ENCODE assay signal across 8 cellular contexts in genomic region chr3:156151824-156152428, GRCh38. TPM values are rescaled to one million over a fixed set of nuclear protein-coding genes. Genes with fewer than 3 reads are reported as not detected.
DNase-seq lines count a peak whose midpoint lies in the region; ATAC-seq, FAIRE-seq and TF ChIP-seq lines count a peak whose summit lies in the region.

No MANE protein-coding gene starts in this region.

- H3K4me3 ChIP-seq in BE2C (ENCODE audit: low read depth, low read length), result no peak overlapping the region
- no peak overlapping the region for H3K4me3 ChIP-seq in Karpas-422 (ENCODE audit: low read length)

- DNase-seq in BE2C, result peak; percentile 83
- peak; percentile 78 for DNase-seq in Karpas-422
- DNase-seq in RCC 7860 (ENCODE audit: low spot score), result peak; percentile 70
- DNase-seq in activated effector memory CD4-positive, alpha-beta T cell treated with Interleukin-2 at 50 U/mL for 16 hours, result peak; percentile 35
- DNase-seq in glomerular endothelial cell (ENCODE audit: extremely low read depth, low read depth, low spot score), result peak; percentile 39
- peak; percentile 41 to 96 (median 72) for DNase-seq in posterior cingulate gyrus
- DNase-seq in cortex of kidney (lab: John Stamatoyannopoulos, UW), result no peak

- H3K9me3 ChIP-seq in BE2C, result no peaks in the 10 kb centered on the region
- no peaks in the 10 kb centered on the region for H3K9me3 ChIP-seq in Karpas-422 (ENCODE audit: low read length)

- H2AFZ ChIP-seq in Karpas-422 (ENCODE audit: low read length), result no peak overlapping the region

- no peaks in the 10 kb centered on the region for H3K9me2 ChIP-seq in Karpas-422 (replicated peaks; ENCODE audit: insufficient read depth, low read length)

- no peak overlapping the region for H3K4me2 ChIP-seq in Karpas-422 (ENCODE audit: low read depth, low read length, poor library complexity, severe bottlenecking)

- H3K27me3 ChIP-seq in BE2C (no peaks in the 10 kb centered on the region), Karpas-422 (ENCODE audit: low read length) (no peaks in the 10 kb centered on the region)

- peaks cover 4% of the 10 kb centered on the region for H3K4me1 ChIP-seq in BE2C
- H3K4me1 ChIP-seq in Karpas-422 (ENCODE audit: low read length), result no peaks in the 10 kb centered on the region

- peak; percentile 94 for TF ChIP-seq CTCF in BE2C (IDR thresholded peaks at IDR 0.05; ENCODE audit: low read depth, low read length)

- intact Hi-C loops in posterior cingulate gyrus (cut with DNase I), result loop anchor here (1.0 to 10.0 kb wide), 7 partner anchors 140 to 985 kb away; partner anchors contain the start of gene TIPARP

- no peak overlapping the region for H3K9ac ChIP-seq in Karpas-422 (ENCODE audit: low read length)

- H3K36me3 ChIP-seq in BE2C, result no peaks in the 10 kb centered on the region
- no peaks in the 10 kb centered on the region for H3K36me3 ChIP-seq in Karpas-422 (ENCODE audit: insufficient read depth, low read length)

- H3K27ac ChIP-seq in Karpas-422 (ENCODE audit: low read length), result no peak overlapping the region

- ATAC-seq in GM19043 (IDR thresholded peaks at IDR 0.05; ENCODE audit: low read depth, unreplicated experiment), result peak; percentile 60

- H3K79me2 ChIP-seq in Karpas-422 (ENCODE audit: low read length), result no peaks in the 10 kb centered on the region

- no peaks in the 10 kb centered on the region for H4K20me1 ChIP-seq in Karpas-422 (ENCODE audit: insufficient read depth, low read depth, low read length)

- peak; percentile 63 for FAIRE-seq in RCC 7860 (lab: Jason Lieb, UNC)

RNA-seq across cellular contexts. Expression of gene KCNAB1, which starts 31.5 kb away (rescaled TPM):
- polyA plus RNA-seq in BE2C (2012; ENCODE audit: insufficient read depth, insufficient read length, low read depth), result 3.5 TPM
- not detected in 2 replicates for total RNA-seq in Karpas-422 (2014; rRNA removed; shearing (Covaris generic); ENCODE audit: low replicate concordance)
- 0.70 and 3.4 TPM in 2 replicates for total RNA-seq in glomerular endothelial cell
